Comparison of ENCODE assay signal across 17 cellular contexts in the genomic region with DNA sequence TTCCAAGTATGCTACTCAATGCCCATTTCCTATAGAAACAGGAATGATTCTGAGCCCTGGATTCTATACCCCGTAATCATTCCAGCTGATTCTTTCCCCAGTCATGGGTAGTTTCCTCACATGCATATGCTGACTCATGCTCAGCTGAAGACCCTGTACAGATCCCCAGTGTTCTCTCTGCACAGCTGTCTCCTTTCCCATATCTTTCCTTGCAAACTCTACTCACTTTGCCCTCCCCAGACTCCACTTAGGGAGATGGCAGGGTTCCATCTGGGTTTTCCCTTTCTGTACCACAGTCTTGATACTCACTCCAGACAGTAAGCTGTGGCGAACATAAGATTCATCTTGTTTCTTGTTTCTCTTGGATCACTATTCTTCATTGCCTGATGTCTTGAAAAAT.
A peak's percentile ranks its signal among the peaks of the same experiment; 100 is the strongest.
DNase-seq lines count a peak whose midpoint lies in the region; ATAC-seq and TF ChIP-seq lines count a peak whose summit lies in the region.
"Had no signal": no experiment of that assay in that cellular context is flagged by ENCODE, and none has a peak within 500 bp of the region (broad histone marks: within the 10 kb centered on the region; RNA-seq: fewer than 3 reads in every experiment).

No MANE protein-coding gene starts in this region.

- TF ChIP-seq EP300 in esophagus muscularis mucosa (IDR thresholded peaks at IDR 0.05), result no peak

- no peaks in the 10 kb centered on the region for H3K27me3 Mint-ChIP-seq in nephron (ENCODE audit: low read depth)
- H3K27me3 Mint-ChIP-seq: dendritic cell treated with granulocyte-macrophage colony-stimulating factor and Interleukin-4, amounts not matched to agents 40 ng/mL and 50 ng/mL, for 4 days had no signal

- H3K36me3 Mint-ChIP-seq in nephron (ENCODE audit: low read depth), result no peaks in the 10 kb centered on the region
- H3K36me3 Mint-ChIP-seq: stimulated activated naive B cell treated with anti-CD40 and anti-IgM and Interleukin-4, amounts not matched to agents 10 μg/mL and 1 μg/mL and 100 μg/mL, for 72 hours had no signal

- H3K27ac ChIP-seq in esophagus muscularis mucosa (replicated peaks in 1 of 4), result no peak overlapping the region
- no peak overlapping the region for H3K27ac ChIP-seq in upper lobe of right lung
- H3K27ac ChIP-seq: adrenal gland; BLaER1 treated with 17β-estradiol and CSF1 and Interleukin-3, amounts not matched to agents 10 nM and 100 nM; esophagus squamous epithelium; SK-N-MC had no signal

- H3K9me3 ChIP-seq in esophagus muscularis mucosa, result no peaks in the 10 kb centered on the region
- no peaks in the 10 kb centered on the region for H3K9me3 ChIP-seq in upper lobe of right lung
- H3K9me3 ChIP-seq: adrenal gland, esophagus squamous epithelium had no signal

- 68% methylated on average over 2 of the region's 2 CpGs for WGBS in esophagus muscularis mucosa

- H3K36me3 ChIP-seq in esophagus muscularis mucosa (no peaks in the 10 kb centered on the region), upper lobe of right lung (no peaks in the 10 kb centered on the region)
- H3K36me3 ChIP-seq: adrenal gland; BLaER1 treated with 17β-estradiol and CSF1 and Interleukin-3, amounts not matched to agents 10 nM and 100 nM; esophagus squamous epithelium had no signal

- no peak for ATAC-seq in upper lobe of right lung
- ATAC-seq: stimulated activated naive B cell treated with anti-CD40 and anti-IgM and Interleukin-4, amounts not matched to agents 10 μg/mL and 1 μg/mL and 100 μg/mL, for 72 hours had no signal

- intact Hi-C loops in esophagus muscularis mucosa (cut with DNase I), result no loop called here
- intact Hi-C loops in upper lobe of right lung (cut with DNase I), result no loop called here

- peaks cover 5% of the 10 kb centered on the region for H3K9me3 Mint-ChIP-seq in nephron

- TF ChIP-seq CTCF in esophagus muscularis mucosa (IDR thresholded peaks at IDR 0.05), result no peak
- no peak for TF ChIP-seq CTCF in nephron (IDR thresholded peaks at IDR 0.05; ENCODE audit: unreplicated experiment in 3 of 3)
- no peak for TF ChIP-seq CTCF in upper lobe of right lung (IDR thresholded peaks at IDR 0.05)

- H3K27me3 ChIP-seq in esophagus muscularis mucosa (no peaks in the 10 kb centered on the region), upper lobe of right lung (no peaks in the 10 kb centered on the region)
- H3K27me3 ChIP-seq: adrenal gland; BLaER1 treated with 17β-estradiol and CSF1 and Interleukin-3, amounts not matched to agents 10 nM and 100 nM; esophagus squamous epithelium had no signal

- no peak for TF ChIP-seq POLR2A in esophagus muscularis mucosa (IDR thresholded peaks at IDR 0.05; ENCODE audit: low read depth)

- peaks cover 6% of the 10 kb centered on the region for H3K4me1 Mint-ChIP-seq in nephron
- H3K4me1 Mint-ChIP-seq: stimulated activated naive B cell treated with anti-CD40 and anti-IgM and Interleukin-4, amounts not matched to agents 10 μg/mL and 1 μg/mL and 100 μg/mL, for 72 hours had no signal

- H3K27ac Mint-ChIP-seq in nephron, result peak overlapping the region in 2 of 3 experiments; percentile 14 to 40
- H3K27ac Mint-ChIP-seq: dendritic cell treated with granulocyte-macrophage colony-stimulating factor and Interleukin-4, amounts not matched to agents 40 ng/mL and 50 ng/mL, for 4 days; stimulated activated naive B cell treated with anti-CD40 and anti-IgM and Interleukin-4, amounts not matched to agents 10 μg/mL and 1 μg/mL and 100 μg/mL, for 72 hours had no signal

- H3K4me3 Mint-ChIP-seq in nephron, result no peak overlapping the region
- H3K4me3 Mint-ChIP-seq: dendritic cell treated with granulocyte-macrophage colony-stimulating factor and Interleukin-4, amounts not matched to agents 40 ng/mL and 50 ng/mL, for 4 days; stimulated activated naive B cell treated with anti-CD40 and anti-IgM and Interleukin-4, amounts not matched to agents 10 μg/mL and 1 μg/mL and 100 μg/mL, for 72 hours had no signal

- no peaks in the 10 kb centered on the region for H3K4me1 ChIP-seq in esophagus muscularis mucosa
- no peaks in the 10 kb centered on the region for H3K4me1 ChIP-seq in upper lobe of right lung
- H3K4me1 ChIP-seq: adrenal gland; BLaER1 treated with 17β-estradiol and CSF1 and Interleukin-3, amounts not matched to agents 10 nM and 100 nM; esophagus squamous epithelium had no signal

- DNase-seq in COLO829 (ENCODE audit: low spot score) (peak; percentile 37), NCI-H69 (lab: John Stamatoyannopoulos, UW) (peak; percentile 75), esophagus muscularis mucosa (ENCODE audit: extremely low spot score) (peak; percentile 50), NCI-H2227 treated with DMSO at 0.1 percent for 48 hours (lab: John Stamatoyannopoulos, UW) (no peak), upper lobe of right lung (no peak), NCI-H146 treated with DMSO at 0.1 percent for 48 hours (lab: John Stamatoyannopoulos, UW; ENCODE audit: unreplicated experiment) (no peak)
- no peak for DNase-seq in stimulated activated CD4-positive, alpha-beta T cell treated with anti-CD3 and anti-CD28 coated beads, Interleukin-4, amount 100 ng/mL, for 24 hours
- DNase-seq: activated CD4-positive, alpha-beta T cell treated with anti-CD3 and anti-CD28 coated beads, Interleukin-2, amount 50 U/mL, for 48 hours; adrenal gland; DND-41; esophagus squamous epithelium; MV-4-11; stimulated activated naive B cell treated with anti-CD40 and anti-IgM and Interleukin-4, amounts not matched to agents 10 μg/mL and 1 μg/mL and 100 μg/mL, for 72 hours had no signal

- H3K4me3 ChIP-seq in esophagus muscularis mucosa, result no peak overlapping the region
- no peak overlapping the region for H3K4me3 ChIP-seq in upper lobe of right lung
- H3K4me3 ChIP-seq: adrenal gland; BLaER1 treated with 17β-estradiol and CSF1 and Interleukin-3, amounts not matched to agents 10 nM and 100 nM; esophagus squamous epithelium; SK-N-MC had no signal

Comparison
In these comparisons a context has a peak if more than half of its experiments do, and no peak if none do; other contexts are left out.
1. DNase-seq: peak in COLO829 (single experiment), NCI-H69 (single experiment) and esophagus muscularis mucosa (single experiment); none in NCI-H2227 treated with DMSO at 0.1 percent for 48 hours (single experiment), stimulated activated CD4-positive, alpha-beta T cell treated with anti-CD3 and anti-CD28 coated beads, Interleukin-4, amount 100 ng/mL, for 24 hours (single experiment), upper lobe of right lung (single experiment) and NCI-H146 treated with DMSO at 0.1 percent for 48 hours (single experiment).